8 cellular contexts compared by ENCODE assay signal in genomic region chr6:29747688-29748250, GRCh38. TPM values are rescaled to one million over a fixed set of nuclear protein-coding genes. Genes with fewer than 3 reads are reported as not detected.
DNase-seq lines count a peak whose midpoint lies in the region; ATAC-seq lines count a peak whose summit lies in the region.

No MANE protein-coding gene starts in this region.

- peak overlapping the region; percentile 99 for H3K4me3 Mint-ChIP-seq in activated CD4-positive, alpha-beta T cell treated with anti-CD3 and anti-CD28 coated beads, Interleukin-2, amount 10 ng/mL, durations not matched to agents 7 days and 5 days

- H3K4me1 Mint-ChIP-seq in activated CD4-positive, alpha-beta T cell treated with anti-CD3 and anti-CD28 coated beads, Interleukin-2, amount 10 ng/mL, durations not matched to agents 7 days and 5 days, result peaks cover 55% of the 10 kb centered on the region

- ATAC-seq in activated naive CD4-positive, alpha-beta T cell treated with anti-CD3 and anti-CD28 coated beads, Interleukin-2, amount 50 U/mL, for 72 hours, result no peak
- no peak for ATAC-seq in GM18858 (IDR thresholded peaks at IDR 0.05; ENCODE audit: unreplicated experiment)

- CTCF ChIA-PET in activated CD4-positive, alpha-beta T cell treated with anti-CD3 and anti-CD28 coated beads, Interleukin-2, amount 10 ng/mL, durations not matched to agents 7 days and 5 days (lab: Charles Lee), result interaction anchor here (1.0 to 2.9 kb wide), 6 partner anchors 11 to 87 kb away, joined by 3 to 18 read pairs (median 4); no protein-coding TSS in a partner anchor

- no peaks in the 10 kb centered on the region for H3K9me3 Mint-ChIP-seq in activated CD4-positive, alpha-beta T cell treated with anti-CD3 and anti-CD28 coated beads, Interleukin-2, amount 10 ng/mL, durations not matched to agents 7 days and 5 days
- no peaks in the 10 kb centered on the region for H3K9me3 Mint-ChIP-seq in activated naive CD4-positive, alpha-beta T cell treated with anti-CD3 and anti-CD28 coated beads, Interleukin-2, amount 50 U/mL, for 72 hours

- no peak for DNase-seq in activated CD4-positive, alpha-beta T cell treated with anti-CD3 and anti-CD28 coated beads, Interleukin-2, amount 10 ng/mL, durations not matched to agents 7 days and 5 days
- DNase-seq in activated CD4-positive, alpha-beta T cell treated with anti-CD3 and anti-CD28 coated beads for 48 hours, result no peak
- DNase-seq in activated naive CD4-positive, alpha-beta T cell treated with anti-CD3 and anti-CD28 coated beads, Interleukin-2, amount 50 U/mL, for 72 hours (ENCODE audit: low spot score in 2 of 2), result no peak
- DNase-seq in iPS-NIHi7 (ENCODE audit: extremely low spot score) (peak; percentile 33), NCI-H2081 (lab: John Stamatoyannopoulos, UW) (no peak), putamen (ENCODE audit: low spot score) (no peak)

- no peaks in the 10 kb centered on the region for H3K27me3 Mint-ChIP-seq in activated CD4-positive, alpha-beta T cell treated with anti-CD3 and anti-CD28 coated beads, Interleukin-2, amount 10 ng/mL, durations not matched to agents 7 days and 5 days

- H3K27ac Mint-ChIP-seq in activated CD4-positive, alpha-beta T cell treated with anti-CD3 and anti-CD28 coated beads, Interleukin-2, amount 10 ng/mL, durations not matched to agents 7 days and 5 days, result peak overlapping the region; percentile 96
- H3K27ac Mint-ChIP-seq in activated naive CD4-positive, alpha-beta T cell treated with anti-CD3 and anti-CD28 coated beads, Interleukin-2, amount 50 U/mL, for 72 hours, result peak overlapping the region; percentile 20 to 45

- H3K36me3 ChIP-seq in subcutaneous abdominal adipose tissue (ENCODE audit: control insufficient read depth in 5 of 5, insufficient read depth in 5 of 5, low read length in 5 of 5), result peaks cover 0 to 17% (median 6%) of the 10 kb centered on the region in 5 donors

- H3K4me3 ChIP-seq in subcutaneous abdominal adipose tissue (ENCODE audit: low read depth in 1 of 5, low read length in 5 of 5), result peak overlapping the region; percentile 38 to 84 (median 78)

- no peak overlapping the region for H3K27ac ChIP-seq in subcutaneous abdominal adipose tissue (ENCODE audit: low read depth, low read length)

- H3K9me3 ChIP-seq in subcutaneous abdominal adipose tissue (ENCODE audit: control insufficient read depth in 5 of 5, low read length in 5 of 5), result no peaks in the 10 kb centered on the region

- POLR2A ChIA-PET in activated CD4-positive, alpha-beta T cell treated with anti-CD3 and anti-CD28 coated beads, Interleukin-2, amount 10 ng/mL, durations not matched to agents 7 days and 5 days (lab: Charles Lee), result no interaction called here

- H3K9ac ChIP-seq in subcutaneous abdominal adipose tissue (ENCODE audit: low read length in 5 of 5), result peak overlapping the region in 4 of 5 donors; percentile 53 to 86 (median 70)

- H3K4me1 ChIP-seq in subcutaneous abdominal adipose tissue (ENCODE audit: control insufficient read depth in 5 of 5, insufficient read depth in 5 of 5, low read length in 5 of 5), result peaks cover 0 to 36% (median 30%) of the 10 kb centered on the region in 5 donors

- H3K36me3 Mint-ChIP-seq in activated CD4-positive, alpha-beta T cell treated with anti-CD3 and anti-CD28 coated beads, Interleukin-2, amount 10 ng/mL, durations not matched to agents 7 days and 5 days (ENCODE audit: low read depth), result peaks cover 23% of the 10 kb centered on the region
- peaks cover 0 to 5% of the 10 kb centered on the region in 2 donors for H3K36me3 Mint-ChIP-seq in activated naive CD4-positive, alpha-beta T cell treated with anti-CD3 and anti-CD28 coated beads, Interleukin-2, amount 50 U/mL, for 72 hours

- peaks cover 0 to 3% (median 0%) of the 10 kb centered on the region in 5 donors for H3K27me3 ChIP-seq in subcutaneous abdominal adipose tissue (ENCODE audit: control insufficient read depth in 5 of 5, insufficient read depth in 4 of 5, low read length in 5 of 5)

RNA-seq across cellular contexts. Expression of gene HLA-F, which starts 24.5 kb away (rescaled TPM):
- total RNA-seq in activated CD4-positive, alpha-beta T cell treated with anti-CD3 and anti-CD28 coated beads, Interleukin-2, amount 10 ng/mL, durations not matched to agents 7 days and 5 days, result 100 to 1,000 TPM; 315 to 372 TPM
- 100 to 1,000 TPM; 220 to 504 TPM for total RNA-seq in activated naive CD4-positive, alpha-beta T cell treated with anti-CD3 and anti-CD28 coated beads, Interleukin-2, amount 50 U/mL, for 72 hours
